Comparison of ENCODE assay signal across 9 cellular contexts in genomic region chr5:141338538-141339306, GRCh38. TPM values are rescaled to one million over a fixed set of nuclear protein-coding genes. Genes with fewer than 3 reads are reported as not detected.
DNase-seq lines count a peak whose midpoint lies in the region; ATAC-seq and TF ChIP-seq lines count a peak whose summit lies in the region.
"Had no signal": no experiment of that assay in that cellular context is flagged by ENCODE, and none has a peak within 500 bp of the region (broad histone marks: within the 10 kb centered on the region; RNA-seq: fewer than 3 reads in every experiment).

Gene PCDHGA2 (plus strand): TSS chr5:141338760.

- H3K36me3 Mint-ChIP-seq in activated CD4-positive, alpha-beta memory T cell treated with anti-CD3 and anti-CD28 coated beads for 36 hours = peaks cover 32% of the 10 kb centered on the region

- intact Hi-C loops in activated CD4-positive, alpha-beta memory T cell treated with anti-CD3 and anti-CD28 coated beads for 36 hours (cut with micrococcal nuclease) = no loop called here

- TF ChIP-seq CTCF in AG04450 (IDR thresholded peaks at IDR 0.05; ENCODE audit: low read depth, low read length) = peak; percentile 57

- CTCF ChIA-PET in AG04450 (lab: Charles Lee) = interaction anchor here (0.6 to 3.0 kb wide), 24 partner anchors 8 to 252 kb away, joined by 3 to 57 read pairs (median 4); partner anchors contain the start of genes PCDHGA1, PCDHGA10, PCDHGB1 and PCDHGB3
- CTCF ChIA-PET in activated CD4-positive, alpha-beta memory T cell treated with anti-CD3 and anti-CD28 coated beads for 36 hours (lab: Charles Lee) = interaction anchor here (0.8 to 1.8 kb wide), 6 partner anchors 8 to 225 kb away, joined by 3 to 6 read pairs (median 4); partner anchors contain the start of genes PCDHGA1 and TAF7

- DNase-seq in AG04450 (ENCODE audit: low read depth, low spot score) = no peak
- peak; percentile 32 for DNase-seq in HCEC 1CT
- peak; percentile 41 for DNase-seq in astrocyte of the hippocampus (ENCODE audit: low read depth, low spot score)
- DNase-seq in kidney glomerular epithelial cell (lab: John Stamatoyannopoulos, UW) = peak; percentile 4
- DNase-seq in activated CD4-positive, alpha-beta memory T cell treated with anti-CD3 and anti-CD28 coated beads for 36 hours = no peak
- DNase-seq in stimulated activated CD4-positive, alpha-beta T cell treated with anti-CD3 and anti-CD28 coated beads, Interleukin-2, amount 100 ng/mL, for 24 hours = no peak

- H3K4me3 ChIP-seq in AG04450 (ENCODE audit: low read depth, low read length) = peak within 1 kb of the TSS; percentile 51

- H3K27me3 ChIP-seq in AG04450 (ENCODE audit: control insufficient read depth, insufficient read depth, low read length) = peaks cover 6% of the 10 kb centered on the region
- H3K27me3 ChIP-seq: upper lobe of left lung had no signal

- POLR2A ChIA-PET in AG04450 (lab: Yijun Ruan, JAX) = interaction anchor here (1.2 kb wide), 1 partner anchor 18 kb away, joined by 3 read pairs; the partner anchor contains the start of gene TAF7
- POLR2A ChIA-PET in activated CD4-positive, alpha-beta memory T cell treated with anti-CD3 and anti-CD28 coated beads for 36 hours (lab: Charles Lee) = no interaction called here

- no peak within 1 kb of the TSS for H3K27ac Mint-ChIP-seq in activated CD4-positive, alpha-beta memory T cell treated with anti-CD3 and anti-CD28 coated beads for 36 hours

- H3K9me3 ChIP-seq in AG04450 (ENCODE audit: control insufficient read depth, insufficient read depth, low read length) = peaks cover 34% of the 10 kb centered on the region

- peaks cover 50% of the 10 kb centered on the region for H3K9me3 Mint-ChIP-seq in activated CD4-positive, alpha-beta memory T cell treated with anti-CD3 and anti-CD28 coated beads for 36 hours

- peaks cover 55% of the 10 kb centered on the region for H3K27me3 Mint-ChIP-seq in activated CD4-positive, alpha-beta memory T cell treated with anti-CD3 and anti-CD28 coated beads for 36 hours

- no peak within 1 kb of the TSS for H3K4me3 Mint-ChIP-seq in activated CD4-positive, alpha-beta memory T cell treated with anti-CD3 and anti-CD28 coated beads for 36 hours

- H3K27ac ChIP-seq in AG04450 (ENCODE audit: low read depth, low read length) = no peak within 1 kb of the TSS
- H3K27ac ChIP-seq: upper lobe of left lung had no signal

- ATAC-seq in HG03025 (IDR thresholded peaks at IDR 0.05; ENCODE audit: low FRiP score, unreplicated experiment) (no peak), GM21786 (IDR thresholded peaks at IDR 0.05; ENCODE audit: unreplicated experiment) (no peak)

- no peaks in the 10 kb centered on the region for H3K4me1 Mint-ChIP-seq in activated CD4-positive, alpha-beta memory T cell treated with anti-CD3 and anti-CD28 coated beads for 36 hours (ENCODE audit: low read depth)

RNA-seq across cellular contexts. Expression of gene PCDHGA2, which starts in this region (rescaled TPM):
- polyA plus RNA-seq in AG04450 (2011; rRNA removed) = 6.1 and 6.3 TPM in 2 replicates
- 7.6 and 9.1 TPM in 2 replicates for polyA minus RNA-seq in AG04450 (2011; rRNA and poly(A)+ RNA removed)
- total RNA-seq in activated CD4-positive, alpha-beta memory T cell treated with anti-CD3 and anti-CD28 coated beads for 36 hours = not detected

Comparison
In these comparisons a context has a peak if more than half of its experiments do, and no peak if none do; other contexts are left out.
1. DNase-seq: peak in HCEC 1CT (single experiment), astrocyte of the hippocampus (single experiment) and kidney glomerular epithelial cell (single experiment); none in AG04450 (single experiment), activated CD4-positive, alpha-beta memory T cell treated with anti-CD3 and anti-CD28 coated beads for 36 hours (single experiment) and stimulated activated CD4-positive, alpha-beta T cell treated with anti-CD3 and anti-CD28 coated beads, Interleukin-2, amount 100 ng/mL, for 24 hours (0 of 2).